16 cellular contexts compared by ENCODE assay signal in genomic region chr12:96230646-96231045, GRCh38. TPM values are rescaled to one million over a fixed set of nuclear protein-coding genes. Genes with fewer than 3 reads are reported as not detected.
DNase-seq lines count a peak whose midpoint lies in the region; ATAC-seq and TF ChIP-seq lines count a peak whose summit lies in the region.
"Had no signal": no experiment of that assay in that cellular context is flagged by ENCODE, and none has a peak within 500 bp of the region (broad histone marks: within the 10 kb centered on the region; RNA-seq: fewer than 3 reads in every experiment).

No MANE protein-coding gene starts in this region.

- H3K27ac ChIP-seq in RWPE1 (peak overlapping the region; percentile 98), coronary artery (no peak overlapping the region), mesodermal cell (ENCODE audit: low read depth, low read length, severe bottlenecking) (peak overlapping the region; percentile 19), stomach smooth muscle (ENCODE audit: low read length) (peak overlapping the region; percentile 55)

- CTCF ChIA-PET in RWPE1 (lab: Yijun Ruan, JAX): no interaction called here

- no peak for DNase-seq in RWPE1 (ENCODE audit: low spot score)
- DNase-seq in coronary artery (ENCODE audit: low spot score): peak; percentile 63
- no peak for DNase-seq in EL
- DNase-seq: ACHN, GOT3, KBM-7, NCI-H187, NCI-H2107, NCI-H510A treated with DMSO at 0.1 percent for 48 hours, NCI-H82 had no signal

- H3K9me3 ChIP-seq in mesodermal cell (ENCODE audit: control insufficient read depth, low read length) (no peaks in the 10 kb centered on the region), stomach smooth muscle (ENCODE audit: control insufficient read depth in 2 of 2, low read length in 2 of 2) (no peaks in the 10 kb centered on the region)

- H3K36me3 ChIP-seq in mesodermal cell (ENCODE audit: control insufficient read depth, insufficient read depth, low read length) (peaks cover 93% of the 10 kb centered on the region), stomach smooth muscle (ENCODE audit: control insufficient read depth in 2 of 2, insufficient read depth in 2 of 2, low read length in 2 of 2) (peaks cover 0 to 4% of the 10 kb centered on the region in 2 donors)

- H3K4me3 ChIP-seq in coronary artery: no peak overlapping the region
- no peak overlapping the region for H3K4me3 ChIP-seq in mesodermal cell (ENCODE audit: extremely low read depth, insufficient read depth, low read length, poor library complexity, severe bottlenecking)
- H3K4me3 ChIP-seq in stomach smooth muscle (ENCODE audit: low read length in 2 of 2): no peak overlapping the region

- TF ChIP-seq CTCF in RWPE1 (conservative IDR thresholded peaks at IDR 0.05; ENCODE audit: low read depth) (no peak), coronary artery (IDR thresholded peaks at IDR 0.05) (no peak)

- no peak overlapping the region for H3K9ac ChIP-seq in stomach smooth muscle (ENCODE audit: low read length in 2 of 2)

- WGBS in mesodermal cell (ENCODE audit: insufficient coverage in 2 of 2), 2 experiments: 89 to 97% methylated on average over 11 to 12 of the region's 13 CpGs

- ATAC-seq in HG02870 (IDR thresholded peaks at IDR 0.05; ENCODE audit: unreplicated experiment) (no peak), HG03097 (IDR thresholded peaks at IDR 0.05; ENCODE audit: low FRiP score, unreplicated experiment) (no peak)
- ATAC-seq: HCT116, HepG2 had no signal

- H3K4me1 ChIP-seq in mesodermal cell (ENCODE audit: control insufficient read depth, insufficient read depth, low read length, poor library complexity, severe bottlenecking) (peaks cover 9% of the 10 kb centered on the region), stomach smooth muscle (ENCODE audit: control insufficient read depth, insufficient read depth, low read length) (peaks cover 33% of the 10 kb centered on the region)

- H3K27me3 ChIP-seq in stomach smooth muscle (ENCODE audit: control insufficient read depth in 1 of 2, insufficient read depth in 2 of 2, low read length in 2 of 2): no peaks in the 10 kb centered on the region

- POLR2A ChIA-PET in RWPE1 (lab: Yijun Ruan, JAX; ENCODE audit: low non-redundant PET): no interaction called here

RNA-seq across cellular contexts. Expression of gene ELK3, which starts 36.5 kb away (rescaled TPM):
- polyA plus RNA-seq in mesodermal cell (2013, experiment 1 of 2): 117 TPM
- polyA plus RNA-seq in mesodermal cell (2013, experiment 2 of 2): 106 TPM

Comparison
In these comparisons a context has a peak if more than half of its experiments do, and no peak if none do; other contexts are left out.
1. H3K27ac ChIP-seq: peak in RWPE1 (single experiment), mesodermal cell (single experiment) and stomach smooth muscle (single experiment); none in coronary artery (0 of 2).